Comparison of ENCODE assay signal across 23 cellular contexts in the genomic region with DNA sequence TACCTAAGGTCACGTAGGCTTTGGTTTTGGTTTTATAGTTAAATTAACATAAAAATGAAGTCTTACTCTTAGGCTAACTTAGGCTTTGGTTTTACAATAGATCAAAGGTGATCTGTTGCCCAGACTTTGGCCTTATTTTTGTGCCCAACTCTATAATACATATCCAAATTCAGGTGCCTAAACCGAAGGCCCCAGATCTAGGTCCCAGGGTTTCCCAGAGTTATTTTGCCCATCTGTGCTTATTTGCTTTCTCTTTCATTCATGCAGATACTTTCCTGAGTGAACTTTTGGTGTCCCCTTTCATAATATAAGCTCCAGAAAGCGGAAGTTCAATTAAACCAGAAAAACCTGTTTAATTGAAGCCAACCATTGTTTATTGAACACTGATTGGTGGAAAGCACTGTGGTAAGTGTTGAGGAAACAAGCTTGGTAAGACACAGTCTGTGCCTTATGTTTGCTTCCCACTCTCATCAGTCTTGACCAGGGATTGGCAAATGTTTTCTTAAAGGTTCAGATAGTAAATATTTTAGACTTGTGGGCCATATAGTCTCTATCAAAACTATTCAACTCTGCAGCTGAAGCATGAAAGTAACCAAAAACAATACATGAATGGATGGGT.
DNase-seq lines count a peak whose midpoint lies in the region; ATAC-seq, FAIRE-seq and TF ChIP-seq lines count a peak whose summit lies in the region.
"Had no signal": no experiment of that assay in that cellular context is flagged by ENCODE, and none has a peak within 500 bp of the region (broad histone marks: within the 10 kb centered on the region; RNA-seq: fewer than 3 reads in every experiment).

No MANE protein-coding gene starts in this region.

- no peak for TF ChIP-seq CTCF in kidney (IDR thresholded peaks at IDR 0.05; ENCODE audit: borderline replicate concordance, extremely low read depth, insufficient read depth)

- H3K27me3 ChIP-seq in BLaER1 = no peaks in the 10 kb centered on the region
- H3K27me3 ChIP-seq: brain microvascular endothelial cell, esophagus squamous epithelium, vagina had no signal

- H3K4me1 ChIP-seq in BLaER1 = peaks cover 20% of the 10 kb centered on the region
- H3K4me1 ChIP-seq in kidney (ENCODE audit: control insufficient read depth in 1 of 2, insufficient read depth in 1 of 2, low read depth in 1 of 2, low read length in 2 of 2) = peaks cover 0 to 3% of the 10 kb centered on the region in 2 donors
- H3K4me1 ChIP-seq: esophagus squamous epithelium, parathyroid adenoma, vagina had no signal

- H3K9ac ChIP-seq in BLaER1 (no peak overlapping the region), kidney (ENCODE audit: low read length in 2 of 2) (no peak overlapping the region)
- H3K9ac ChIP-seq: parathyroid adenoma had no signal

- H3K36me3 ChIP-seq in BLaER1 = no peaks in the 10 kb centered on the region
- H3K36me3 ChIP-seq in kidney (ENCODE audit: control insufficient read depth in 1 of 2, insufficient read depth in 2 of 2, low read length in 2 of 2) = peaks cover 3 to 5% of the 10 kb centered on the region in 2 donors
- H3K36me3 ChIP-seq: brain microvascular endothelial cell, esophagus squamous epithelium, vagina had no signal

- H3K9me3 ChIP-seq in BLaER1 = no peaks in the 10 kb centered on the region
- H3K9me3 ChIP-seq in kidney (ENCODE audit: control insufficient read depth in 1 of 2, low read length in 2 of 2) = no peaks in the 10 kb centered on the region
- H3K9me3 ChIP-seq: esophagus squamous epithelium, vagina had no signal

- peak overlapping the region; percentile 37 for H3K4me2 ChIP-seq in BLaER1

- FAIRE-seq in kidney (lab: Jason Lieb, UNC) = no peak

- intact Hi-C loops in left colon (cut with DNase I, micrococcal nuclease) (no loop called here), kidney (cut with DNase I) (no loop called here), cardiac septum (cut with DNase I) (no loop called here)

- H3K4me3 ChIP-seq in BLaER1 (no peak overlapping the region), kidney (ENCODE audit: low read length in 2 of 2) (no peak overlapping the region)
- H3K4me3 ChIP-seq: esophagus squamous epithelium, lung, vagina had no signal

- DNase-seq in HT-29 (ENCODE audit: low spot score) (peak; percentile 95), OCI-M1 (lab: John Stamatoyannopoulos, UW) (peak; percentile 37), left colon (no peak), NCI-H446 (lab: John Stamatoyannopoulos, UW) (no peak), kidney (no peak), cardiac septum (ENCODE audit: low spot score) (no peak)
- DNase-seq: activated naive CD8-positive, alpha-beta T cell treated with anti-CD3 and anti-CD28 coated beads, Interleukin-2, amount 10 ng/mL, durations not matched to agents 7 days and 5 days; activated T-cell treated with anti-CD3 and anti-CD28 coated beads, Interleukin-2, amount 50 U/mL, for 72 hours; brain microvascular endothelial cell; CD8-positive, alpha-beta T cell; dermis blood vessel endothelial cell; esophagus squamous epithelium; Karpas-422; NCI-H1417 treated with DMSO at 0.1 percent for 48 hours; NCI-H446 treated with DMSO at 0.1 percent for 48 hours; stimulated activated CD4-positive, alpha-beta T cell treated with anti-CD3 and anti-CD28 coated beads, Interleukin-4, amount 100 ng/mL, for 4 hours; T-helper 9 cell had no signal

- H3K27ac ChIP-seq in BLaER1 = no peak overlapping the region
- no peak overlapping the region for H3K27ac ChIP-seq in kidney (ENCODE audit: low read depth in 2 of 2, low read length in 2 of 2)
- H3K27ac ChIP-seq: brain microvascular endothelial cell, esophagus squamous epithelium, parathyroid adenoma, vagina had no signal

- no peaks in the 10 kb centered on the region for H4K20me1 ChIP-seq in BLaER1

- ATAC-seq in left colon (peak; percentile 95), HG03175 (IDR thresholded peaks at IDR 0.05; ENCODE audit: unreplicated experiment) (no peak)
- ATAC-seq: activated CD4-positive, CD25-positive, alpha-beta regulatory T cell treated with anti-CD3 and anti-CD28 coated beads, Interleukin-2, amount 50 U/mL, for 24 hours; activated T-cell treated with anti-CD3 and anti-CD28 coated beads, Interleukin-2, amount 50 U/mL, for 72 hours; CD8-positive, alpha-beta T cell had no signal

Comparison
In these comparisons a context has a peak if more than half of its experiments do, and no peak if none do; other contexts are left out.
1. DNase-seq: peak in HT-29 (single experiment) and OCI-M1 (single experiment); none in left colon (0 of 2), NCI-H446 (0 of 2), kidney (single experiment) and cardiac septum (single experiment).